ENCODE assay signal across 3 cellular contexts in the genomic region with DNA sequence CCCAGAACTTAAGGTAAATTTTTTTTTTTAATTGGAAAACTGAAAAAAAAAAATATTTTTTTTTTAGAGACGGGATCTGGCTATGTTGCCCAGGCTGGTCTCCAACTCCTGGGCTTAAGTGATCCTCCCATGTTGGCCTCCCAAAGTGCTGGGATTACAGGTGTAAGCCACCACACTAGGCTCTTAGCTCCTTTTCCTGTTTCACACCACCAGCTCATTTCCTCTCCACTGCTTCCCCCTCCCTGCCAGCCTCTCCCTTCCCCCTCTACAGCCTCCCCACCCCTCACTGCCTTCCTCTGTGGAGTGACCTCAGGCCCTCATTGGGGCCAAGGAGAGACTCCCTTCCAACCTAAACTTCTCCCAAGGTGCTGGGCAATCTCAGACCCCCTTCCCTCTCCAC.
TF ChIP-seq lines count a peak whose summit lies in the region.

No MANE protein-coding gene starts in this region.

TF ChIP-seq in HepG2, 621 proteins besides CTCF, POLR2A, EP300 and RAD21 (continues in another document):
- TF ChIP-seq THAP11 (CRISPR knock-in tag; IDR thresholded peaks at IDR 0.05), result no peak
- no peak for TF ChIP-seq ZNF652 (CRISPR knock-in tag; IDR thresholded peaks at IDR 0.05; ENCODE audit: borderline replicate concordance, low read depth)
- TF ChIP-seq TMF1 (CRISPR knock-in tag; IDR thresholded peaks at IDR 0.05; ENCODE audit: low read depth), result no peak
- TF ChIP-seq, protein P1, sequence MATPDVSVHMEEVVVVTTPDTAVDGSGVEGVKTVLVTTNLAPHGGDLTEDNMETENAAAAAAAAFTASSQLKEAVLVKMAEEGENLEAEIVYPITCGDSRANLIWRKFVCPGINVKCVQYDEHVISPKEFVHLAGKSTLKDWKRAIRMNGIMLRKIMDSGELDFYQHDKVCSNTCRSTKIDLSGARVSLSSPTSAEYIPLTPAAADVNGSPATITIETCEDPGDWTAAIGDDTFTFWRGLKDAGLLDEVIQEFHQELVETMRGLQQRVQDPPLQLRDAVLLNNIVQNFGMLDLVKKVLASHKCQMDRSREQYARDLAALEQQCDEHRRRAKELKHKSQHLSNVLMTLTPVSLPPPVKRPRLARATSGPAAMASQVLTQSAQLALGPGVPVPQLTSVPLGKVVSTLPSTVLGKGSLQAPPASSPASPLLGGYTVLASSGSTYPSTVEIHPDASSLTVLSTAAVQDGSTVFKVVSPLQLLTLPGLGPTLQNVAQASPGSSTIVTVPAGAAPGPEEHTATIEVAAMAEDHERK (CRISPR knock-in tag; IDR thresholded peaks at IDR 0.05; ENCODE audit: low read depth), result no peak
- TF ChIP-seq MED1 (CRISPR knock-in tag; IDR thresholded peaks at IDR 0.05), result no peak
- no peak for TF ChIP-seq MYC (CRISPR knock-in tag; IDR thresholded peaks at IDR 0.05; ENCODE audit: borderline replicate concordance)
- TF ChIP-seq HNRNPK (IDR thresholded peaks at IDR 0.05; ENCODE audit: low read depth, low read length, poor library complexity, severe bottlenecking), result no peak
- TF ChIP-seq ZBTB49 (CRISPR knock-in tag; IDR thresholded peaks at IDR 0.05; ENCODE audit: borderline replicate concordance), result no peak
- no peak for TF ChIP-seq CENPBD1 (CRISPR knock-in tag; IDR thresholded peaks at IDR 0.05; ENCODE audit: borderline replicate concordance, low read depth)
- TF ChIP-seq GABPB1 (CRISPR knock-in tag; IDR thresholded peaks at IDR 0.05), result no peak
- no peak for TF ChIP-seq KDM6A (CRISPR knock-in tag; IDR thresholded peaks at IDR 0.05; ENCODE audit: low read depth)
- TF ChIP-seq MAFG (CRISPR knock-in tag; IDR thresholded peaks at IDR 0.05), result no peak
- TF ChIP-seq, protein P2, sequence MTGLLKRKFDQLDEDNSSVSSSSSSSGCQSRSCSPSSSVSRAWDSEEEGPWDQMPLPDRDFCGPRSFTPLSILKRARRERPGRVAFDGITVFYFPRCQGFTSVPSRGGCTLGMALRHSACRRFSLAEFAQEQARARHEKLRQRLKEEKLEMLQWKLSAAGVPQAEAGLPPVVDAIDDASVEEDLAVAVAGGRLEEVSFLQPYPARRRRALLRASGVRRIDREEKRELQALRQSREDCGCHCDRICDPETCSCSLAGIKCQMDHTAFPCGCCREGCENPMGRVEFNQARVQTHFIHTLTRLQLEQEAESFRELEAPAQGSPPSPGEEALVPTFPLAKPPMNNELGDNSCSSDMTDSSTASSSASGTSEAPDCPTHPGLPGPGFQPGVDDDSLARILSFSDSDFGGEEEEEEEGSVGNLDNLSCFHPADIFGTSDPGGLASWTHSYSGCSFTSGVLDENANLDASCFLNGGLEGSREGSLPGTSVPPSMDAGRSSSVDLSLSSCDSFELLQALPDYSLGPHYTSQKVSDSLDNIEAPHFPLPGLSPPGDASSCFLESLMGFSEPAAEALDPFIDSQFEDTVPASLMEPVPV (CRISPR knock-in tag; IDR thresholded peaks at IDR 0.05), result no peak
- TF ChIP-seq SKI (IDR thresholded peaks at IDR 0.05; ENCODE audit: partially characterized antibody), result no peak

TF ChIP-seq in H1, 55 proteins besides CTCF, POLR2A, EP300 and RAD21:
- no peak for TF ChIP-seq BACH1 (IDR thresholded peaks at IDR 0.05; ENCODE audit: low read length)
- no peak for TF ChIP-seq ASH2L (IDR thresholded peaks at IDR 0.05; ENCODE audit: low read length)
- TF ChIP-seq, protein P3, sequence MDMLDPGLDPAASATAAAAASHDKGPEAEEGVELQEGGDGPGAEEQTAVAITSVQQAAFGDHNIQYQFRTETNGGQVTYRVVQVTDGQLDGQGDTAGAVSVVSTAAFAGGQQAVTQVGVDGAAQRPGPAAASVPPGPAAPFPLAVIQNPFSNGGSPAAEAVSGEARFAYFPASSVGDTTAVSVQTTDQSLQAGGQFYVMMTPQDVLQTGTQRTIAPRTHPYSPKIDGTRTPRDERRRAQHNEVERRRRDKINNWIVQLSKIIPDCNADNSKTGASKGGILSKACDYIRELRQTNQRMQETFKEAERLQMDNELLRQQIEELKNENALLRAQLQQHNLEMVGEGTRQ (IDR thresholded peaks at IDR 0.05; ENCODE audit: low read length), result no peak
- no peak for TF ChIP-seq TEAD4 (IDR thresholded peaks at IDR 0.05; ENCODE audit: low read depth, low read length)
- TF ChIP-seq JUND (IDR thresholded peaks at IDR 0.05; ENCODE audit: low read length), result no peak
- TF ChIP-seq MAFK (IDR thresholded peaks at IDR 0.05; ENCODE audit: low read depth, low read length), result no peak
- no peak for TF ChIP-seq TBP (IDR thresholded peaks at IDR 0.05; ENCODE audit: low read depth, low read length)
- TF ChIP-seq TAF1 (IDR thresholded peaks at IDR 0.05; ENCODE audit: low read depth, low read length), result no peak
- no peak for TF ChIP-seq GABPA (IDR thresholded peaks at IDR 0.05; ENCODE audit: borderline replicate concordance, insufficient read depth, low read length)

TF ChIP-seq in GM12891, 5 proteins besides CTCF, POLR2A, EP300 and RAD21:
- no peak for TF ChIP-seq SPI1 (IDR thresholded peaks at IDR 0.05; ENCODE audit: low read depth, low read length)
- no peak for TF ChIP-seq TAF1 (IDR thresholded peaks at IDR 0.05; ENCODE audit: low read depth, low read length)
- TF ChIP-seq POU2F2 (IDR thresholded peaks at IDR 0.05; ENCODE audit: low read depth, low read length), result no peak
- no peak for TF ChIP-seq POLR2AphosphoS5 (IDR thresholded peaks at IDR 0.05; ENCODE audit: low read depth, low read length)
- TF ChIP-seq PAX5 (IDR thresholded peaks at IDR 0.05; ENCODE audit: insufficient read depth, low read length, severe bottlenecking), result no peak
TF ChIP-seq in GM12891: peak in this region for 0.
